In the genomic region with DNA sequence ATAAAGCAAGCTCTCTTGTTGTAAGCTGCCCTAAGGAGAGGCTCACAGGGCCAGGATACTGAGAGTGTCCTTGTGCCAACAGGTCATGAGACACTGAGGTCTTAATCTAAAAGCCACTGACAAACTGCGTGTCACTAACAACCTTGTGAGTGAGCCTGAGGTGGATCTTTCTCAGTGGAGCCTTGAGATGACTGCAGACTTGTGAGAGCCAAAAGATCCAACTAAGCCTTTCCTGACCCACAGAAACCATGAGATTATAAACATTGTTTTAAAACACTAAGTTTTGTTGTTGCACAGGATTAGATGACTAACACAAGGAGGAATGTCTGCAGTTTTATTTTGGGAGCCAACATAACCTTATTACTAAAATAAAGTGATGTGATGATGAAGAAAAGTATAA, we compare ENCODE assay signal across 10 cellular contexts.
DNase-seq lines count a peak whose midpoint lies in the region; FAIRE-seq and TF ChIP-seq lines count a peak whose summit lies in the region.
"Had no signal": no experiment of that assay in that cellular context is flagged by ENCODE, and none has a peak within 500 bp of the region (broad histone marks: within the 10 kb centered on the region; RNA-seq: fewer than 3 reads in every experiment).

No MANE protein-coding gene starts in this region.

- no peak overlapping the region for H4K91ac ChIP-seq in trophoblast cell (ENCODE audit: low read depth, low read length)

- H3K36me3 ChIP-seq in adipocyte (ENCODE audit: control insufficient read depth, insufficient read depth, low read length, severe bottlenecking) (no peaks in the 10 kb centered on the region), trophoblast cell (ENCODE audit: control insufficient read depth in 1 of 2, insufficient read depth in 2 of 2, low read length in 2 of 2) (no peaks in the 10 kb centered on the region)

- H3K27ac ChIP-seq in trophoblast cell (ENCODE audit: low read depth, low read length) = no peak overlapping the region

- H3K14ac ChIP-seq in trophoblast cell (ENCODE audit: low read length) = no peak overlapping the region

- peak overlapping the region; percentile 13 for H3K4me3 ChIP-seq in adipocyte (ENCODE audit: low read length)
- H3K4me3 ChIP-seq in fibroblast of the aortic adventitia (ENCODE audit: low read depth, low read length) = no peak overlapping the region
- no peak overlapping the region for H3K4me3 ChIP-seq in trophoblast cell (ENCODE audit: low read depth, low read length)

- DNase-seq in HCEC 1CT (peak; percentile 41), adipocyte (ENCODE audit: low read depth) (peak; percentile 73), fibroblast of the aortic adventitia (ENCODE audit: low read depth) (peak; percentile 82), urothelium cell line (ENCODE audit: low spot score) (peak; percentile 4), T-helper 1 cell (no peak), trophoblast cell (no peak), NCI-H1694 (lab: John Stamatoyannopoulos, UW) (no peak)
- DNase-seq: activated naive CD8-positive, alpha-beta T cell treated with anti-CD3 and anti-CD28 coated beads for 36 hours; natural killer cell; NCI-H446 treated with DMSO at 0.1 percent for 48 hours had no signal

- no peaks in the 10 kb centered on the region for H3K27me3 ChIP-seq in adipocyte (replicated peaks; ENCODE audit: control insufficient read depth, insufficient read depth, low read length)
- H3K27me3 ChIP-seq in trophoblast cell (ENCODE audit: insufficient read depth, low read length) = no peaks in the 10 kb centered on the region

- H4K12ac ChIP-seq in trophoblast cell (ENCODE audit: low read depth, low read length) = no peak overlapping the region

- H2AK5ac ChIP-seq in trophoblast cell (ENCODE audit: low read length) = no peak overlapping the region

- H3K4ac ChIP-seq in trophoblast cell (ENCODE audit: low read depth, low read length) = no peak overlapping the region

- WGBS in trophoblast cell (ENCODE audit: extremely low coverage, insufficient coverage, insufficient read length) = no CpG with 5 or more reads among the region's 1 CpG

- H3K23ac ChIP-seq in trophoblast cell (ENCODE audit: low read length) = no peak overlapping the region

- H3K9me3 ChIP-seq in adipocyte (ENCODE audit: control insufficient read depth, low read length) (no peaks in the 10 kb centered on the region), trophoblast cell (ENCODE audit: insufficient read depth, low read depth, low read length) (no peaks in the 10 kb centered on the region)

- no peak overlapping the region for H2AFZ ChIP-seq in trophoblast cell (ENCODE audit: insufficient read depth, low read length, poor library complexity)

- no peak overlapping the region for H2BK5ac ChIP-seq in trophoblast cell (ENCODE audit: low read depth, low read length, poor library complexity)

- no peak overlapping the region for H3K9ac ChIP-seq in adipocyte (ENCODE audit: low read length)
- no peak overlapping the region for H3K9ac ChIP-seq in trophoblast cell (ENCODE audit: low read length)

- no peak overlapping the region for H3K18ac ChIP-seq in trophoblast cell (ENCODE audit: low read length)

- no peak overlapping the region for H2BK12ac ChIP-seq in trophoblast cell (ENCODE audit: low read length)

- FAIRE-seq in urothelium cell line (lab: Jason Lieb, UNC) = no peak

- TF ChIP-seq CTCF in fibroblast of the aortic adventitia (IDR thresholded peaks at IDR 0.05; ENCODE audit: insufficient read depth, low read length) = no peak

- no peaks in the 10 kb centered on the region for H3K79me1 ChIP-seq in trophoblast cell (ENCODE audit: low read length)

- peaks cover 12% of the 10 kb centered on the region for H3K4me1 ChIP-seq in adipocyte (ENCODE audit: control insufficient read depth, insufficient read depth, low read length)
- no peaks in the 10 kb centered on the region for H3K4me1 ChIP-seq in trophoblast cell (ENCODE audit: control insufficient read depth in 1 of 2, insufficient read depth in 2 of 2, low read length in 2 of 2)

- no peak overlapping the region for H3K4me2 ChIP-seq in trophoblast cell (ENCODE audit: low read length)

- H3K79me2 ChIP-seq in trophoblast cell (ENCODE audit: control insufficient read depth, insufficient read depth, low read length, poor library complexity) = no peaks in the 10 kb centered on the region

- H4K8ac ChIP-seq in trophoblast cell (ENCODE audit: low read depth, low read length) = no peak overlapping the region

- H2BK120ac ChIP-seq in trophoblast cell (ENCODE audit: insufficient read depth, low read length, poor library complexity) = no peak overlapping the region

Comparison
In these comparisons a context has a peak if more than half of its experiments do, and no peak if none do; other contexts are left out.
1. DNase-seq: peak in HCEC 1CT (single experiment), adipocyte (single experiment), fibroblast of the aortic adventitia (single experiment) and urothelium cell line (single experiment); none in T-helper 1 cell (0 of 5), trophoblast cell (0 of 2) and NCI-H1694 (single experiment).